9 cellular contexts compared by ENCODE assay signal in the genomic region with DNA sequence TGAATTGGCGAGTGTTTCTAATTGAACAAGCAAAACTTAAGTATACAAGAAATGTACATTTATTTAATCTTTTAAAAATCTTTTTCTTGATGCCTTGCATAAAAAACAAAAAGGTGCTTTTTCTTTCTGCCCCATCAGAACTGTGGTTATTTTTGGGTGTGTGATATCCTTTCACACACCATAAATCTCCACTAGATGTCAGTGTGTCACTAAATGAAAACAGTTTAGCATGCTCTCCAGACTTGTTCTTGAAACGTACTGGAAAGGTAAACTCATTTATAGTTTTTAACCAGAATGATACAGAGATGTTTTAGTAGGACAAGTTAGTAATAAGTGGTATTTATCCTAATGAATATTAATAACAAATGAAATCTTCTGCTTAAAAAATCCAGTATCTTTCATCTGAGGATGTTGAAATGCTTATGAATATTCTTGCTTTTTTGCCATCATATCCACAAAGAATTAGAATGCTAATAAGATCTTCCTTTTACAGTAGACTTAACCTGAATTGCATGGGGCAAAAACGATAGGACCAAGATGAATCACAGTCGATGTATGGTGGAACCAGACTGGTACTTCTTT.
DNase-seq lines count a peak whose midpoint lies in the region; FAIRE-seq and TF ChIP-seq lines count a peak whose summit lies in the region.
"Had no signal": no experiment of that assay in that cellular context is flagged by ENCODE, and none has a peak within 500 bp of the region (broad histone marks: within the 10 kb centered on the region; RNA-seq: fewer than 3 reads in every experiment).

No MANE protein-coding gene starts in this region.

- TF ChIP-seq CTCF in AG04450 (IDR thresholded peaks at IDR 0.05; ENCODE audit: low read depth, low read length) = peak; percentile 54
- peak; percentile 57 to 70 (median 63) for TF ChIP-seq CTCF in esophagus muscularis mucosa (IDR thresholded peaks at IDR 0.05)
- peak; percentile 87 for TF ChIP-seq CTCF in neural crest cell (conservative IDR thresholded peaks at IDR 0.05)

- POLR2A ChIA-PET in AG04450 (lab: Yijun Ruan, JAX) = no interaction called here

- H3K4me1 Mint-ChIP-seq in neural crest cell = peaks cover 12% of the 10 kb centered on the region

- DNase-seq in AG04450 (ENCODE audit: low read depth, low spot score) (no peak), H4 (ENCODE audit: low spot score) (peak; percentile 62), Kasumi-1 (lab: John Stamatoyannopoulos, UW) (peak; percentile 79 to 88), SK-N-DZ (ENCODE audit: low spot score) (peak; percentile 52), esophagus muscularis mucosa (ENCODE audit: extremely low spot score) (no peak), neural crest cell (ENCODE audit: low read depth, low spot score) (peak; percentile 9), HK-2 (ENCODE audit: unreplicated experiment) (no peak)

- no peak overlapping the region for H3K4me3 Mint-ChIP-seq in neural crest cell

- peaks cover 0 to 5% (median 0%) of the 10 kb centered on the region in 4 donors for H3K4me1 ChIP-seq in esophagus muscularis mucosa

- WGBS in esophagus muscularis mucosa = 60% methylated on average over 4 of the region's 4 CpGs

- no peaks in the 10 kb centered on the region for H3K9me3 ChIP-seq in AG04450 (ENCODE audit: control insufficient read depth, insufficient read depth, low read length)
- no peaks in the 10 kb centered on the region for H3K9me3 ChIP-seq in esophagus muscularis mucosa

- no peaks in the 10 kb centered on the region for H3K36me3 Mint-ChIP-seq in neural crest cell (ENCODE audit: low read depth)

- H3K27me3 ChIP-seq in AG04450 (ENCODE audit: control insufficient read depth, insufficient read depth, low read length) (no peaks in the 10 kb centered on the region), esophagus muscularis mucosa (no peaks in the 10 kb centered on the region)

- no peaks in the 10 kb centered on the region for H3K27me3 Mint-ChIP-seq in neural crest cell (ENCODE audit: low read depth)

- no peaks in the 10 kb centered on the region for H3K9me3 Mint-ChIP-seq in neural crest cell

- no peak overlapping the region for H3K27ac ChIP-seq in AG04450 (ENCODE audit: low read depth, low read length)
- H3K27ac ChIP-seq in esophagus muscularis mucosa (replicated peaks in 1 of 4) = no peak overlapping the region
- H3K27ac ChIP-seq: skin epidermis had no signal

- intact Hi-C loops in esophagus muscularis mucosa (cut with DNase I) = loop anchor here (10.0 kb wide), 2 partner anchors 388 to 952 kb away; no protein-coding TSS in a partner anchor

- H3K4me3 ChIP-seq in AG04450 (ENCODE audit: low read depth, low read length) = no peak overlapping the region
- H3K4me3 ChIP-seq in esophagus muscularis mucosa = no peak overlapping the region
- H3K4me3 ChIP-seq: skin epidermis had no signal

- no peak overlapping the region for H3K27ac Mint-ChIP-seq in neural crest cell (ENCODE audit: unreplicated experiment)

- TF ChIP-seq POLR2A in esophagus muscularis mucosa (IDR thresholded peaks at IDR 0.05; ENCODE audit: low read depth) = no peak

- TF ChIP-seq EP300 in esophagus muscularis mucosa (IDR thresholded peaks at IDR 0.05) = no peak

- CTCF ChIA-PET in AG04450 (lab: Charles Lee) = interaction anchor here (1.0 to 2.0 kb wide), 7 partner anchors 12 to 836 kb away, joined by 3 to 7 read pairs (median 4); a partner anchor contains a TSS

- peak; percentile 96 for FAIRE-seq in G401.6 (lab: Jason Lieb, UNC)

- no peaks in the 10 kb centered on the region for H3K36me3 ChIP-seq in esophagus muscularis mucosa

Comparison
In these comparisons a context has a peak if more than half of its experiments do, and no peak if none do; other contexts are left out.
1. DNase-seq: peak in H4 (single experiment), Kasumi-1 (2 of 2), SK-N-DZ (single experiment) and neural crest cell (single experiment); none in AG04450 (single experiment), esophagus muscularis mucosa (single experiment) and HK-2 (single experiment).
2. Peak in every context shown above with its lines, with median percentiles within 50 percentile points of each other: CTCF ChIP-seq.